Comparison of ENCODE assay signal across 7 cellular contexts in the genomic region with DNA sequence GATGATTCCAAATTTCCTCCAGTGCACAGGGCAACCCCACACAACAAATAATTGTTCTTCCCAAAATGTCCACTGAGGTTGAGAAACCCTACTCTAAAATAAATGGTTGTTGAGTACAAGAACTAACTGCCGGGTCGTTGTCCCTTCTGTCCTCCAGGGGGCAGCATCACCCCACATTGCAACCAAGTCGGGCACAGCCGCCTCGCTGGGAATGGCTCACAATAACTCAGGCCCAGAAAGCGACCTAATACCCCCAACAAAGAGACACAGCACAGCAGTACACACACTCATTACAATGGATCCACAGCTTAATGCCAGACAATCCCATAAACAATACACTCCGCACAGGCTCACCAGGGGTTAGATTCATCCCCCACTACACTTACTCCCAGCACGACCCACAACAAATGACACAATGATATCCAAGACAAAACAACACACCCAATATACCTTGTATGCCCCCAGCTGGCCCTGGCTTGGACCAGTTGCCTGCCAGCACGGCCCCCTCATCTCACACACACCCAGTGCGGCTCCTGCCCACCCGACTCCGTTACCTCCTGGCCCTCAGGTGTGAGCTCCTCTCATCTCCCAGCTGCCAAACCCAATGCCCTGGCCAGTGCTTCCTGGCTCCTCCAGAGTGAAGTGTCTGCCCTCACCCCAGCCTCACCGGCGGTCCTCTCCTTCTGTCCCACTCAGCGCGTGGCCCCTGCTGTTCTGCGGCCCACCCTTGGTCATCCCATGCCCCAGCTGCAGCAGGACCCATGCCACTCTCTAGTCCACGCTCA.
DNase-seq lines count a peak whose midpoint lies in the region; ATAC-seq and TF ChIP-seq lines count a peak whose summit lies in the region.
"Not testable (repeated sequence)": the region's sequence is repeated elsewhere in the genome, so short reads cannot be mapped to it uniquely, and the experiment has no call there.

No MANE protein-coding gene starts in this region.

- not testable (repeated sequence) for H3K4me1 ChIP-seq in PC-9 (replicated peaks; ENCODE audit: insufficient read depth)

- not testable (repeated sequence) for H4K20me1 ChIP-seq in PC-9 (ENCODE audit: insufficient read depth)

- H3K27ac Mint-ChIP-seq in MCF 10A (ENCODE audit: low read depth, unreplicated experiment); natural killer cell: not testable (repeated sequence)

- BruUV-seq in PC-9 (replicated peaks; lab: Mats Ljungman, UMichigan); MCF 10A (replicated peaks; lab: Mats Ljungman, UMichigan): not testable (repeated sequence)

- H3K4me1 Mint-ChIP-seq in MCF 10A (ENCODE audit: insufficient read depth, unreplicated experiment); natural killer cell: not testable (repeated sequence)

- not testable (repeated sequence) for H3K4me3 Mint-ChIP-seq in MCF 10A (ENCODE audit: unreplicated experiment); natural killer cell

- not testable (repeated sequence) for H3K9me3 Mint-ChIP-seq in MCF 10A (ENCODE audit: unreplicated experiment); natural killer cell

- H3K79me2 ChIP-seq in PC-9 (ENCODE audit: low read depth): not testable (repeated sequence)

- not testable (repeated sequence) for H3K4me2 ChIP-seq in PC-9

- H3K9me2 ChIP-seq in PC-9 (ENCODE audit: insufficient read depth): not testable (repeated sequence)

- peak in 1 of 2 experiments; percentile 16 for DNase-seq in PC-9
- DNase-seq in activated CD4-positive, alpha-beta T cell treated with anti-CD3 and anti-CD28 coated beads for 48 hours: peak; percentile 3
- not testable (repeated sequence) for DNase-seq in MCF 10A (ENCODE audit: unreplicated experiment); left lobe of liver (ENCODE audit: low spot score); natural killer cell; stimulated activated naive CD8-positive, alpha-beta T cell treated with anti-CD3 and anti-CD28 coated beads, Interleukin-15, Interleukin-2, amounts not matched to agents 100 U/mL and 50 U/mL, for 24 hours

- not testable (repeated sequence) for H3K27me3 ChIP-seq in PC-9 (ENCODE audit: insufficient read depth, low read depth)

- ATAC-seq in GM19463 (IDR thresholded peaks at IDR 0.05; ENCODE audit: unreplicated experiment): peak; percentile 47
- peak; percentile 73 for ATAC-seq in left lobe of liver
- peak in 2 of 3 donors; percentile 53 to 57 for ATAC-seq in natural killer cell
- ATAC-seq in stimulated activated naive CD8-positive, alpha-beta T cell treated with anti-CD3 and anti-CD28 coated beads, Interleukin-15, Interleukin-2, amounts not matched to agents 100 U/mL and 50 U/mL, for 24 hours: peak; percentile 65

- intact Hi-C loops in PC-9 (cut with micrococcal nuclease; ENCODE audit: unreplicated experiment); MCF 10A (cut with micrococcal nuclease); natural killer cell (cut with micrococcal nuclease): not testable (repeated sequence)

- POLR2A ChIA-PET in PC-9 (lab: Charles Lee; ENCODE audit: unreplicated experiment); MCF 10A (lab: Yijun Ruan, JAX): not testable (repeated sequence)

- TF ChIP-seq CTCF in PC-9 (conservative IDR thresholded peaks at IDR 0.05): peak; percentile 61
- TF ChIP-seq CTCF in MCF 10A (IDR thresholded peaks at IDR 0.05; ENCODE audit: unreplicated experiment): peak; percentile 11
- not testable (repeated sequence) for TF ChIP-seq CTCF in natural killer cell (IDR thresholded peaks at IDR 0.05)

- H3K9me3 ChIP-seq in PC-9 (ENCODE audit: insufficient read depth, low read depth): not testable (repeated sequence)

- not testable (repeated sequence) for H3K27me3 Mint-ChIP-seq in MCF 10A (ENCODE audit: insufficient read depth, unreplicated experiment); natural killer cell (ENCODE audit: low read depth in 2 of 2)

- not testable (repeated sequence) for H2AFZ ChIP-seq in PC-9

- H3K4me3 ChIP-seq in PC-9: not testable (repeated sequence)

- not testable (repeated sequence) for H3K36me3 ChIP-seq in PC-9 (ENCODE audit: low read depth)

- CTCF ChIA-PET in PC-9 (lab: Charles Lee); MCF 10A (lab: Yijun Ruan, JAX): not testable (repeated sequence)

- H3K27ac ChIP-seq in PC-9: not testable (repeated sequence)

- H3F3A ChIP-seq in PC-9 (ENCODE audit: insufficient read depth, low read depth): not testable (repeated sequence)

- H3K36me3 Mint-ChIP-seq in MCF 10A (ENCODE audit: insufficient read depth, unreplicated experiment); natural killer cell: not testable (repeated sequence)
